In genomic region chr16:73725147-73725546, GRCh38 we compare ENCODE assay signal across 18 cellular contexts.
A peak's percentile ranks its signal among the peaks of the same experiment; 100 is the strongest.
DNase-seq lines count a peak whose midpoint lies in the region; ATAC-seq, FAIRE-seq and TF ChIP-seq lines count a peak whose summit lies in the region.
"Had no signal": no experiment of that assay in that cellular context is flagged by ENCODE, and none has a peak within 500 bp of the region (broad histone marks: within the 10 kb centered on the region; RNA-seq: fewer than 3 reads in every experiment).

No MANE protein-coding gene starts in this region.

- no peak overlapping the region for H3K4me3 Mint-ChIP-seq in nephron
- H3K4me3 Mint-ChIP-seq: CD4-positive, CD25-positive, alpha-beta regulatory T cell; CD8-positive, alpha-beta memory T cell; IgD-negative memory B cell had no signal

- H3K23ac ChIP-seq in H1 (ENCODE audit: insufficient read length): no peak overlapping the region

- no peaks in the 10 kb centered on the region for H3K79me1 ChIP-seq in H1 (ENCODE audit: low read depth, low read length)

- H3K4me3 ChIP-seq in H1 (ENCODE audit: extremely low read depth in 1 of 4, insufficient read depth in 2 of 4, low read depth in 3 of 4, low read length in 4 of 4): no peak overlapping the region

- H3K27me3 ChIP-seq in H1 (replicated peaks in 1 of 4; ENCODE audit: control insufficient read depth in 3 of 4, extremely low read depth in 1 of 4, insufficient read depth in 3 of 4, low read length in 3 of 4): no peaks in the 10 kb centered on the region
- H3K27me3 ChIP-seq: BE2C had no signal

- CTCF ChIA-PET in H1 (lab: Charles Lee; ENCODE audit: partially characterized antibody): interaction anchor here (4.7 kb wide), 1 partner anchor 12 kb away, joined by 32 read pairs; no protein-coding TSS in a partner anchor

- no peak for FAIRE-seq in H1 (lab: Jason Lieb, UNC)
- FAIRE-seq: D721Med, G401.6, GM12891, H54, HepG2 had no signal

- 86% methylated on average over 3 of the region's 3 CpGs; no CpG with 5 or more reads in 1 of the 2 experiments for WGBS in H1 (ENCODE audit: extremely low coverage in 1 of 2, insufficient coverage in 1 of 2, insufficient read length in 1 of 2, insufficient replicate concordance in 2 of 2, low coverage in 1 of 2, low lambda C conversion rate in 2 of 2, missing lambda C conversion rate in 1 of 2), 2 experiments

- H4K91ac ChIP-seq in H1 (replicated peaks; ENCODE audit: insufficient read length, low read length): no peak overlapping the region

- no peak for ATAC-seq in HG02938 (IDR thresholded peaks at IDR 0.05; ENCODE audit: unreplicated experiment)
- ATAC-seq: HepG2 had no signal

- peak overlapping the region; percentile 33 to 46 (median 46) for H3K27ac Mint-ChIP-seq in nephron
- H3K27ac Mint-ChIP-seq: CD4-positive, CD25-positive, alpha-beta regulatory T cell; CD8-positive, alpha-beta memory T cell; IgD-negative memory B cell had no signal

- no peak overlapping the region for H2BK120ac ChIP-seq in H1 (replicated peaks; ENCODE audit: low read depth, low read length)

- H2BK20ac ChIP-seq in H1 (ENCODE audit: low read length): no peak overlapping the region

- POLR2A ChIA-PET in H1 (lab: Charles Lee; ENCODE audit: partially characterized antibody): no interaction called here

- no peak overlapping the region for H2AFZ ChIP-seq in H1 (ENCODE audit: low read length)

- TF ChIP-seq RAD21 in H1 (IDR thresholded peaks at IDR 0.05 in 1 of 2, conservative IDR thresholded peaks at IDR 0.05 in 1 of 2; ENCODE audit: low read depth in 2 of 2, low read length in 2 of 2): no peak

- no peak overlapping the region for H3K14ac ChIP-seq in H1 (ENCODE audit: insufficient read length)

- no peaks in the 10 kb centered on the region for H3K36me3 ChIP-seq in H1 (ENCODE audit: control insufficient read depth in 2 of 4, insufficient read depth in 4 of 4, low read length in 3 of 4)
- H3K36me3 ChIP-seq: BE2C had no signal

- H2BK15ac ChIP-seq in H1 (ENCODE audit: low read length): no peak overlapping the region

- no peak for TF ChIP-seq POLR2A in H1 (IDR thresholded peaks at IDR 0.05; ENCODE audit: control extremely low read depth in 1 of 2, low read depth in 2 of 2, low read length in 2 of 2)

- H3K9me3 ChIP-seq in H1 (ENCODE audit: insufficient read depth in 2 of 2, low read depth in 1 of 2, low read length in 1 of 2): no peaks in the 10 kb centered on the region
- H3K9me3 ChIP-seq: BE2C, Caco-2 had no signal

- no peak overlapping the region for H3K4me2 ChIP-seq in H1 (ENCODE audit: insufficient read depth in 1 of 2, low read depth in 2 of 2, low read length in 2 of 2)

- peaks cover 3% of the 10 kb centered on the region for H3K9me3 Mint-ChIP-seq in nephron

- no peak overlapping the region for H3K56ac ChIP-seq in H1 (replicated peaks; ENCODE audit: insufficient read length, low read depth, low read length)

- TF ChIP-seq EP300 in H1 (IDR thresholded peaks at IDR 0.05; ENCODE audit: borderline replicate concordance in 1 of 2, low read depth in 2 of 2, low read length in 2 of 2): no peak

- H4K20me1 ChIP-seq in H1 (replicated peaks in 1 of 2; ENCODE audit: control insufficient read depth in 1 of 2, insufficient read depth in 2 of 2, low read length in 2 of 2): no peaks in the 10 kb centered on the region

- DNase-seq in H1 (ENCODE audit: low read depth in 1 of 2, low spot score in 2 of 2): no peak
- DNase-seq in globus pallidus (ENCODE audit: low spot score): peak; percentile 46
- no peak for DNase-seq in NCI-H524 (lab: John Stamatoyannopoulos, UW)
- no peak for DNase-seq in NCI-H2196 (lab: John Stamatoyannopoulos, UW; ENCODE audit: unreplicated experiment)
- DNase-seq: BE2C; Caco-2; CD4-positive, CD25-positive, alpha-beta regulatory T cell; CD8-positive, alpha-beta memory T cell; HCEC 1CT; KBM-7 had no signal

- no peak overlapping the region for H4K8ac ChIP-seq in H1 (ENCODE audit: extremely low read depth, insufficient read depth, low read length)

- no peak overlapping the region for H4K5ac ChIP-seq in H1 (ENCODE audit: insufficient read length, low read depth, low read length)

- H3K27me3 Mint-ChIP-seq in nephron (ENCODE audit: low read depth): no peaks in the 10 kb centered on the region
- H3K27me3 Mint-ChIP-seq: CD4-positive, CD25-positive, alpha-beta regulatory T cell; IgD-negative memory B cell had no signal

- H3K27ac ChIP-seq in H1 (ENCODE audit: low read depth, low read length): no peak overlapping the region

- no peak for TF ChIP-seq CTCF in H1 (IDR thresholded peaks at IDR 0.05; ENCODE audit: control extremely low read depth in 1 of 3, insufficient read depth in 1 of 3, low read depth in 1 of 3, low read length in 3 of 3)
- TF ChIP-seq CTCF in nephron (IDR thresholded peaks at IDR 0.05; ENCODE audit: unreplicated experiment in 3 of 3): no peak

- H3K9ac ChIP-seq in H1 (replicated peaks in 1 of 4; ENCODE audit: extremely low read depth in 1 of 4, low read depth in 3 of 4, low read length in 3 of 4): no peak overlapping the region

- H3K23me2 ChIP-seq in H1 (ENCODE audit: low read depth, low read length): no peaks in the 10 kb centered on the region

- no peak overlapping the region for H3K18ac ChIP-seq in H1 (ENCODE audit: extremely low read depth, low read length)

- H2BK12ac ChIP-seq in H1 (ENCODE audit: low read depth, low read length): no peak overlapping the region

- no peak overlapping the region for H3K4ac ChIP-seq in H1 (replicated peaks; ENCODE audit: insufficient read length, low read depth, low read length)

- H2BK5ac ChIP-seq in H1 (ENCODE audit: low read depth, low read length): no peak overlapping the region

- no peaks in the 10 kb centered on the region for H3K4me1 Mint-ChIP-seq in nephron
- H3K4me1 Mint-ChIP-seq: CD4-positive, CD25-positive, alpha-beta regulatory T cell; CD8-positive, alpha-beta memory T cell; IgD-negative memory B cell had no signal

- H3K36me3 Mint-ChIP-seq in nephron (ENCODE audit: low read depth): no peaks in the 10 kb centered on the region
- H3K36me3 Mint-ChIP-seq: CD4-positive, CD25-positive, alpha-beta regulatory T cell; CD8-positive, alpha-beta memory T cell; IgD-negative memory B cell had no signal

- H2AK5ac ChIP-seq in H1 (ENCODE audit: low read depth, low read length): 0 out of 2 replicates have a peak overlapping the region, but pooled peaks have one; percentile 53

- no peaks in the 10 kb centered on the region for H3K4me1 ChIP-seq in H1 (replicated peaks in 1 of 4; ENCODE audit: control insufficient read depth in 3 of 4, insufficient read depth in 4 of 4, low read length in 3 of 4)
- H3K4me1 ChIP-seq: BE2C, Caco-2 had no signal

- no peaks in the 10 kb centered on the region for H3K79me2 ChIP-seq in H1 (ENCODE audit: control insufficient read depth in 1 of 2, insufficient read depth in 2 of 2, low read length in 2 of 2)

TF ChIP-seq in H1, 55 proteins besides CTCF, POLR2A, EP300 and RAD21:
- no peak for TF ChIP-seq TEAD4 (IDR thresholded peaks at IDR 0.05; ENCODE audit: low read depth, low read length)
- TF ChIP-seq BACH1 (IDR thresholded peaks at IDR 0.05; ENCODE audit: low read length): no peak
- no peak for TF ChIP-seq RXRA (IDR thresholded peaks at IDR 0.05; ENCODE audit: insufficient read depth, low read depth, low read length)
- TF ChIP-seq BRCA1 (IDR thresholded peaks at IDR 0.05; ENCODE audit: low read depth, low read length): no peak
- TF ChIP-seq FOSL1 (IDR thresholded peaks at IDR 0.05; ENCODE audit: insufficient read depth, low read depth, low read length): no peak
- TF ChIP-seq EGR1 (IDR thresholded peaks at IDR 0.05; ENCODE audit: borderline replicate concordance, low read depth, low read length): no peak
- TF ChIP-seq SAP30 (IDR thresholded peaks at IDR 0.05; ENCODE audit: insufficient read depth, insufficient replicate concordance, low read length): no peak
- no peak for TF ChIP-seq SP1 (IDR thresholded peaks at IDR 0.05; ENCODE audit: low read depth, low read length)
- no peak for TF ChIP-seq MAFK (IDR thresholded peaks at IDR 0.05; ENCODE audit: low read depth, low read length)
- no peak for TF ChIP-seq E2F6 (IDR thresholded peaks at IDR 0.05)
- no peak for TF ChIP-seq KDM4A (IDR thresholded peaks at IDR 0.05; ENCODE audit: low read depth, low read length, severe bottlenecking)
